16 cellular contexts compared by ENCODE assay signal in genomic region chr2:1790996-1791395, GRCh38. TPM values are rescaled to one million over a fixed set of nuclear protein-coding genes. Genes with fewer than 3 reads are reported as not detected.
A peak's percentile ranks its signal among the peaks of the same experiment; 100 is the strongest.
DNase-seq lines count a peak whose midpoint lies in the region; ATAC-seq and TF ChIP-seq lines count a peak whose summit lies in the region.
"Had no signal": no experiment of that assay in that cellular context is flagged by ENCODE, and none has a peak within 500 bp of the region (broad histone marks: within the 10 kb centered on the region; RNA-seq: fewer than 3 reads in every experiment).

No MANE protein-coding gene starts in this region.

- peak overlapping the region; percentile 7 for H3K9ac ChIP-seq in SK-N-MC (ENCODE audit: insufficient read length)
- H3K9ac ChIP-seq: SK-N-SH had no signal

- TF ChIP-seq CTCF in AG04449 (IDR thresholded peaks at IDR 0.05; ENCODE audit: insufficient read depth, low read length, missing control alignments): no peak
- TF ChIP-seq CTCF in HEK293 (tag by site-specific recombination; IDR thresholded peaks at IDR 0.05): no peak
- no peak for TF ChIP-seq CTCF in fibroblast of villous mesenchyme (IDR thresholded peaks at IDR 0.05; ENCODE audit: insufficient read depth, low read depth, low read length)
- no peak for TF ChIP-seq CTCF in GM13976 (IDR thresholded peaks at IDR 0.05; ENCODE audit: borderline replicate concordance, control extremely low read depth, extremely low read depth, insufficient read depth, missing control alignments)

- no peaks in the 10 kb centered on the region for H3K36me3 ChIP-seq in HEK293 (ENCODE audit: control insufficient read depth in 2 of 2, insufficient read depth in 1 of 2, low read length in 2 of 2)
- H3K36me3 ChIP-seq in SK-N-MC (ENCODE audit: insufficient read depth, low read length): no peaks in the 10 kb centered on the region

- ATAC-seq in HG02623 (IDR thresholded peaks at IDR 0.05; ENCODE audit: unreplicated experiment): no peak
- ATAC-seq in left cardiac atrium: no peak

- no peaks in the 10 kb centered on the region for H3K9me3 ChIP-seq in HEK293 (ENCODE audit: control insufficient read depth, insufficient read depth, low read depth, low read length)
- H3K9me3 ChIP-seq in SK-N-MC (ENCODE audit: low read depth, low read length): peaks cover 5% of the 10 kb centered on the region; the same call in 1 of the 2 replicates
- H3K9me3 ChIP-seq: SK-N-SH had no signal

- in situ Hi-C loops in GM13976 (cut with MboI; ENCODE audit: low sequenced_read_pairs, unreplicated experiment): no loop called here

- no peak overlapping the region for H3K4me3 ChIP-seq in AG04449 (ENCODE audit: low read depth, low read length)
- H3K4me3 ChIP-seq in HEK293 (ENCODE audit: low read depth, low read length): no peak overlapping the region
- peak overlapping the region; percentile 66; the same call in 1 of the 2 replicates for H3K4me3 ChIP-seq in SK-N-MC
- no peak overlapping the region for H3K4me3 ChIP-seq in fibroblast of villous mesenchyme (ENCODE audit: low read depth, low read length)

- CTCF ChIA-PET in AG04449 (lab: Yijun Ruan, JAX): interaction anchor here (0.7 to 4.1 kb wide), 5 partner anchors 13 to 240 kb away, joined by 3 to 17 read pairs (median 10); no protein-coding TSS in a partner anchor
- CTCF ChIA-PET in HEK293 (lab: Yijun Ruan, JAX): interaction anchor here (0.6 to 1.3 kb wide), 5 partner anchors 22 to 1655 kb away, joined by 3 to 5 read pairs (median 4); no protein-coding TSS in a partner anchor

- DNase-seq in AG04449 (ENCODE audit: low read depth, low spot score) (peak; percentile 46), SK-N-MC (ENCODE audit: low read depth, low spot score) (no peak), fibroblast of villous mesenchyme (ENCODE audit: low read depth) (peak; percentile 51), GM13976 (ENCODE audit: low spot score) (no peak), left cardiac atrium (no peak)
- no peak for DNase-seq in stimulated activated CD4-positive, alpha-beta T cell treated with anti-CD3 and anti-CD28 coated beads, Interleukin-4, amount 100 ng/mL, for 1 hour
- DNase-seq: DMS 273 treated with DMSO at 0.1 percent for 48 hours, H7, MV-4-11, NCI-H1436 treated with DMSO at 0.1 percent for 48 hours, NCI-H2081 treated with DMSO at 0.1 percent for 48 hours, NCI-H510A treated with DMSO at 0.1 percent for 48 hours, NCI-H82, SK-N-SH had no signal

- no peak overlapping the region for H3K27ac ChIP-seq in HEK293 (ENCODE audit: extremely low read depth, low read depth, low read length)
- H3K27ac ChIP-seq in SK-N-MC: peak overlapping the region; percentile 83

- intact Hi-C loops in left cardiac atrium (cut with DNase I): no loop called here

- H3K4me1 ChIP-seq in HEK293 (ENCODE audit: control insufficient read depth, insufficient read depth, low read length): peaks cover 21% of the 10 kb centered on the region

- POLR2A ChIA-PET in AG04449 (lab: Yijun Ruan, JAX) (interaction anchor here (1.5 kb wide), 1 partner anchor 27 kb away, joined by 3 read pairs; no protein-coding TSS in a partner anchor), HEK293 (lab: Yijun Ruan, JAX) (no interaction called here)

TF ChIP-seq in HEK293, 187 proteins besides CTCF, POLR2A, EP300 and RAD21:
- TF ChIP-seq ZNF513 (tag by site-specific recombination; IDR thresholded peaks at IDR 0.05) (peak; percentile 74), ZNF530 (tag by site-specific recombination; IDR thresholded peaks at IDR 0.05; ENCODE audit: low read depth) (no peak)
TF ChIP-seq in HEK293: peak in this region for 1.

RNA-seq across cellular contexts. Expression of gene PXDN, which starts 46.7 kb away (rescaled TPM):
- total RNA-seq in fibroblast of villous mesenchyme: 296 and 372 TPM in 2 replicates
- total RNA-seq in left cardiac atrium: 10 to 100 TPM; 34.8 to 46.0 TPM

Comparison
In these comparisons a context has a peak if more than half of its experiments do, and no peak if none do; other contexts are left out.
1. DNase-seq: peak in AG04449 (single experiment) and fibroblast of villous mesenchyme (single experiment); none in SK-N-MC (single experiment), stimulated activated CD4-positive, alpha-beta T cell treated with anti-CD3 and anti-CD28 coated beads, Interleukin-4, amount 100 ng/mL, for 1 hour (single experiment), GM13976 (single experiment) and left cardiac atrium (single experiment).